8 cellular contexts compared by ENCODE assay signal in the genomic region with DNA sequence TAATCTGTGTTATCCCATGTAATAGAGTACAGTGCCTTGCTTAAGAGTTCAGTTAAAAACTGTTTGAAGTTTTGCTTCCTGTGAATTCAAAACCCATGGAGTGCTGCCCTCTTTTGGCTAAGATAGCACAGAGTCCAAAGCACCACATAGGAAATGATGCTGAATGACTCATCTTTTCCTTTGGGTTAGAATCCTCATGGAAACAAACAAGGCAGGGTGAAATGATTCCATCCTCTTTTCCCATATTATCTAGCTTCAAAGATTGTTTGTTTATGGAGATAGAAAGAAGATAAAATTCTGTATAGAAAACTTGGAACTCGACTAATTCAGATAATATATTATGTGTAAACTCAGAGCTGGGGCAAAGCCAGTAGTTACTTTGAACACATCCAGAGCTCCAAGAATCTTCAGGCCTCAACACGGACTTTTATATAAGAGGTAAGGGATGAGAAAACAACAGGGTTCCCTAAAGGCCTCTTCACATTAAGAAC.
DNase-seq lines count a peak whose midpoint lies in the region; ATAC-seq and TF ChIP-seq lines count a peak whose summit lies in the region.

No MANE protein-coding gene starts in this region.

- H3K36me3 ChIP-seq in esophagus muscularis mucosa = no peaks in the 10 kb centered on the region

- DNase-seq in AG08396 (ENCODE audit: low spot score) (peak; percentile 72), GM12865 (ENCODE audit: low read depth) (peak; percentile 65), NCI-H2107 (lab: John Stamatoyannopoulos, UW) (peak; percentile 28), UCSD-AML1 (lab: John Stamatoyannopoulos, UW; ENCODE audit: unreplicated experiment) (peak; percentile 12), esophagus muscularis mucosa (ENCODE audit: extremely low spot score) (no peak), naive B cell (peak; percentile 1), NCI-H187 treated with DMSO at 0.1 percent for 48 hours (lab: John Stamatoyannopoulos, UW) (no peak)

- intact Hi-C loops in esophagus muscularis mucosa (cut with DNase I) = loop anchor here (5.0 to 10.0 kb wide), 6 partner anchors 134 to 632 kb away; a partner anchor contains a TSS

- H3K4me1 Mint-ChIP-seq in naive B cell = no peaks in the 10 kb centered on the region

- TF ChIP-seq POLR2A in esophagus muscularis mucosa (IDR thresholded peaks at IDR 0.05; ENCODE audit: low read depth) = no peak

- peaks cover 13 to 41% (median 37%) of the 10 kb centered on the region in 4 donors for H3K4me1 ChIP-seq in esophagus muscularis mucosa

- no peak overlapping the region for H3K4me3 Mint-ChIP-seq in naive B cell

- WGBS in esophagus muscularis mucosa = 2% methylated on average over 2 of the region's 2 CpGs

- ATAC-seq in HG02870 (IDR thresholded peaks at IDR 0.05; ENCODE audit: unreplicated experiment) (peak; percentile 68), naive B cell (ENCODE audit: low read depth in 2 of 2) (no peak)

- TF ChIP-seq EP300 in esophagus muscularis mucosa (IDR thresholded peaks at IDR 0.05) = peak; percentile 16

- TF ChIP-seq CTCF in GM12865 (IDR thresholded peaks at IDR 0.05; ENCODE audit: insufficient read depth, low read depth, low read length, missing control alignments) (peak; percentile 59), esophagus muscularis mucosa (IDR thresholded peaks at IDR 0.05) (peak; percentile 78 to 83 (median 81))

- H3K27ac ChIP-seq in esophagus muscularis mucosa (replicated peaks in 1 of 4) = peak overlapping the region; percentile 75 to 89 (median 87)

- no peaks in the 10 kb centered on the region for H3K9me3 ChIP-seq in esophagus muscularis mucosa

- H3K27ac Mint-ChIP-seq in naive B cell = no peak overlapping the region

- no peaks in the 10 kb centered on the region for H3K27me3 ChIP-seq in esophagus muscularis mucosa

- H3K27me3 Mint-ChIP-seq in naive B cell = peaks cover 0 to 9% (median 0%) of the 10 kb centered on the region in 3 donors

- no peaks in the 10 kb centered on the region for H3K36me3 Mint-ChIP-seq in naive B cell

- no peak overlapping the region for H3K4me3 ChIP-seq in GM12865 (ENCODE audit: low read depth, low read length)
- peak overlapping the region in 1 of 4 donors; percentile 14 for H3K4me3 ChIP-seq in esophagus muscularis mucosa

- no peaks in the 10 kb centered on the region for H3K9me3 Mint-ChIP-seq in naive B cell

Comparison
In these comparisons a context has a peak if more than half of its experiments do, and no peak if none do; other contexts are left out.
1. DNase-seq: peak in AG08396 (single experiment), GM12865 (single experiment), NCI-H2107 (single experiment), UCSD-AML1 (single experiment) and naive B cell (single experiment); none in esophagus muscularis mucosa (single experiment) and NCI-H187 treated with DMSO at 0.1 percent for 48 hours (single experiment).